12 cellular contexts compared by ENCODE assay signal in genomic region chr2:227748079-227748478, GRCh38. TPM values are rescaled to one million over a fixed set of nuclear protein-coding genes. Genes with fewer than 3 reads are reported as not detected.
DNase-seq lines count a peak whose midpoint lies in the region; ATAC-seq and TF ChIP-seq lines count a peak whose summit lies in the region.
"Had no signal": no experiment of that assay in that cellular context is flagged by ENCODE, and none has a peak within 500 bp of the region (broad histone marks: within the 10 kb centered on the region; RNA-seq: fewer than 3 reads in every experiment).

No MANE protein-coding gene starts in this region.

- no peak overlapping the region for H3K27ac ChIP-seq in MM.1S (ENCODE audit: low read length)
- no peak overlapping the region for H3K27ac ChIP-seq in upper lobe of right lung
- H3K27ac ChIP-seq: PC-9 had no signal

- H3F3A ChIP-seq in MM.1S (ENCODE audit: insufficient read depth, low read length): no peaks in the 10 kb centered on the region

- H3K4me1 Mint-ChIP-seq in natural killer cell: no peaks in the 10 kb centered on the region
- H3K4me1 Mint-ChIP-seq: CD4-positive, alpha-beta memory T cell had no signal

- H3K4me3 Mint-ChIP-seq in natural killer cell: no peak overlapping the region
- H3K4me3 Mint-ChIP-seq: CD4-positive, alpha-beta memory T cell had no signal

- peak; percentile 9 for DNase-seq in stimulated activated CD4-positive, alpha-beta T cell treated with anti-CD3 and anti-CD28 coated beads, Interleukin-15, amount 100 ng/mL, for 24 hours
- no peak for DNase-seq in stimulated activated CD4-positive, alpha-beta T cell treated with anti-CD3 and anti-CD28 coated beads, Interleukin-1b, Interleukin-23, amount 100 ng/mL, for 48 hours
- no peak for DNase-seq in MM.1S
- DNase-seq in epithelial cell of proximal tubule (ENCODE audit: low read depth): no peak
- no peak for DNase-seq in upper lobe of right lung
- DNase-seq in T-helper 9 cell: no peak
- DNase-seq in natural killer cell: no peak
- DNase-seq in sciatic nerve (ENCODE audit: low spot score): no peak
- DNase-seq: CD4-positive, alpha-beta memory T cell; PC-9; substantia nigra had no signal

- H3K4me2 ChIP-seq in MM.1S (ENCODE audit: low read depth, low read length): no peak overlapping the region
- H3K4me2 ChIP-seq: PC-9 had no signal

- no peak overlapping the region for H3K4me3 ChIP-seq in MM.1S (ENCODE audit: low read length)
- no peak overlapping the region for H3K4me3 ChIP-seq in epithelial cell of proximal tubule (ENCODE audit: low read depth, low read length)
- no peak overlapping the region for H3K4me3 ChIP-seq in upper lobe of right lung
- H3K4me3 ChIP-seq: PC-9 had no signal

- H3K4me1 ChIP-seq in MM.1S (ENCODE audit: low read length): no peaks in the 10 kb centered on the region
- H3K4me1 ChIP-seq in upper lobe of right lung: no peaks in the 10 kb centered on the region

- peak; percentile 26; the same call in 1 of the 2 replicates for TF ChIP-seq CTCF in MM.1S (IDR thresholded peaks at IDR 0.05; ENCODE audit: low read length)
- peak; percentile 60 for TF ChIP-seq CTCF in epithelial cell of proximal tubule (conservative IDR thresholded peaks at IDR 0.05; ENCODE audit: low read depth, low read length)
- no peak for TF ChIP-seq CTCF in upper lobe of right lung (IDR thresholded peaks at IDR 0.05)
- no peak for TF ChIP-seq CTCF in natural killer cell (IDR thresholded peaks at IDR 0.05)

- H3K27me3 ChIP-seq in MM.1S (replicated peaks; ENCODE audit: insufficient read depth, low read length): no peaks in the 10 kb centered on the region
- no peaks in the 10 kb centered on the region for H3K27me3 ChIP-seq in upper lobe of right lung

- intact Hi-C loops in upper lobe of right lung (cut with DNase I) (no loop called here), natural killer cell (cut with micrococcal nuclease) (no loop called here), sciatic nerve (cut with DNase I) (no loop called here)

- no peaks in the 10 kb centered on the region for H3K9me3 ChIP-seq in MM.1S (replicated peaks; ENCODE audit: insufficient read depth, low read length)
- H3K9me3 ChIP-seq in upper lobe of right lung: no peaks in the 10 kb centered on the region

- no peak overlapping the region for H3K27ac Mint-ChIP-seq in natural killer cell
- H3K27ac Mint-ChIP-seq: CD4-positive, alpha-beta memory T cell had no signal

- H3K36me3 Mint-ChIP-seq in natural killer cell: no peaks in the 10 kb centered on the region
- H3K36me3 Mint-ChIP-seq: CD4-positive, alpha-beta memory T cell had no signal

- no peaks in the 10 kb centered on the region for H3K79me2 ChIP-seq in MM.1S (ENCODE audit: low read length)

- ATAC-seq in upper lobe of right lung (peak; percentile 41), natural killer cell (no peak), sciatic nerve (no peak)
- ATAC-seq: activated CD4-positive, CD25-positive, alpha-beta regulatory T cell treated with anti-CD3 and anti-CD28 coated beads, Interleukin-2, amount 50 U/mL, for 24 hours had no signal

- no peaks in the 10 kb centered on the region for H3K9me3 Mint-ChIP-seq in natural killer cell
- H3K9me3 Mint-ChIP-seq: CD4-positive, alpha-beta memory T cell had no signal

- H3K9ac ChIP-seq in MM.1S (ENCODE audit: low read length): no peak overlapping the region

- no peaks in the 10 kb centered on the region for H4K20me1 ChIP-seq in MM.1S (ENCODE audit: insufficient read depth, low read length)

- H2AFZ ChIP-seq in MM.1S (ENCODE audit: low read length): no peak overlapping the region
- H2AFZ ChIP-seq: PC-9 had no signal

- H3K9me2 ChIP-seq in MM.1S (replicated peaks; ENCODE audit: insufficient read depth, low read length): no peaks in the 10 kb centered on the region

- no peaks in the 10 kb centered on the region for H3K36me3 ChIP-seq in MM.1S (replicated peaks; ENCODE audit: insufficient read depth, low read length)
- no peaks in the 10 kb centered on the region for H3K36me3 ChIP-seq in upper lobe of right lung

- H3K27me3 Mint-ChIP-seq in natural killer cell (ENCODE audit: low read depth in 2 of 2): peaks cover 0 to 3% of the 10 kb centered on the region in 2 donors

RNA-seq across cellular contexts. Expression of gene SCYGR8, which starts 2.4 kb away (rescaled TPM):
- total RNA-seq in epithelial cell of proximal tubule (not detected in 2 replicates), upper lobe of right lung (not detected), natural killer cell (not detected), sciatic nerve (not detected)
- total RNA-seq: CD4-positive, alpha-beta memory T cell; PC-9 had no signal

RNA-seq across cellular contexts. Expression of gene SCYGR7, which starts 19.9 kb away (rescaled TPM):
- not detected in 2 replicates for total RNA-seq in epithelial cell of proximal tubule
- not detected for total RNA-seq in upper lobe of right lung
- total RNA-seq in natural killer cell: not detected
- total RNA-seq in sciatic nerve: not detected
- total RNA-seq: CD4-positive, alpha-beta memory T cell; PC-9 had no signal

RNA-seq across cellular contexts. Expression of gene SCYGR6, which starts 23.5 kb away (rescaled TPM):
- total RNA-seq in epithelial cell of proximal tubule (not detected in 2 replicates), upper lobe of right lung (not detected), natural killer cell (not detected), sciatic nerve (not detected)
- total RNA-seq: CD4-positive, alpha-beta memory T cell; PC-9 had no signal

RNA-seq across cellular contexts. Expression of gene SLC19A3, which starts 30.3 kb away (rescaled TPM):
- total RNA-seq in epithelial cell of proximal tubule (0.17 and 0.29 TPM in 2 replicates), upper lobe of right lung (31.8 TPM), natural killer cell (not detected), sciatic nerve (7.1 TPM)
- total RNA-seq: CD4-positive, alpha-beta memory T cell had no signal

Comparison
In these comparisons a context has a peak if more than half of its experiments do, and no peak if none do; other contexts are left out.
1. CTCF ChIP-seq: peak in MM.1S (single experiment) and epithelial cell of proximal tubule (single experiment); none in upper lobe of right lung (single experiment) and natural killer cell (single experiment).